ENCODE assay signal across 7 cellular contexts in the genomic region with DNA sequence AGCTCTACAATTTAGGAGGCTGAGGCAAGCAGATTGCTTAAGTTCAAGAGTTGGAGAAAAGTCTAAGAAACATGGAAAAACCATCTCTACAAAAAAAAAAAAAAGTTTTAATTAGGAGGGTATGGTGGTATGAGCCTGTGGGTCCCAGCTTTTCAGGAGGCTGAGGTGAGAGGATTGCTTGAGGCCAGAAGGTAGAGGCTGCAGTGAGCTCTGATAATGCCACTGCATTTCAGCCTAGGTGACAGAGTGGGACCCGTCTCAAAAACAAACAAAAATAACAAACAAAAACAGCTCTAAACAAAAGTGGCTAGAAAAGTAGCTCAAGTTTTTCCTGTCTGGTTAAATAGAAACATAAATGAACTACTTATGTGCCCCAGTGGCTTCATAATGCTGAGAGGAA.
"Had no signal": no experiment of that assay in that cellular context is flagged by ENCODE, and none has a peak within 500 bp of the region (broad histone marks: within the 10 kb centered on the region; RNA-seq: fewer than 3 reads in every experiment).

No MANE protein-coding gene starts in this region.

- H2AFZ ChIP-seq: GM23338 had no signal

- ATAC-seq: GM23338 had no signal

- H3K36me3 Mint-ChIP-seq: IgD-negative memory B cell had no signal

- H3K4me3 Mint-ChIP-seq: GM23338, H9, IgD-negative memory B cell had no signal

- H3K4me2 ChIP-seq: GM23338 had no signal

- H3K27ac Mint-ChIP-seq: GM23338, H9, IgD-negative memory B cell had no signal

- DNase-seq: H9, HCEC 1CT had no signal

- H3K27me3 Mint-ChIP-seq: IgD-negative memory B cell had no signal

- H3K4me3 ChIP-seq: GM23338 had no signal

- FAIRE-seq: H1, H54, HTR-8/SVneo had no signal

- H3K4me1 Mint-ChIP-seq: GM23338, H9, IgD-negative memory B cell had no signal
